ENCODE assay signal across 12 cellular contexts in the genomic region with DNA sequence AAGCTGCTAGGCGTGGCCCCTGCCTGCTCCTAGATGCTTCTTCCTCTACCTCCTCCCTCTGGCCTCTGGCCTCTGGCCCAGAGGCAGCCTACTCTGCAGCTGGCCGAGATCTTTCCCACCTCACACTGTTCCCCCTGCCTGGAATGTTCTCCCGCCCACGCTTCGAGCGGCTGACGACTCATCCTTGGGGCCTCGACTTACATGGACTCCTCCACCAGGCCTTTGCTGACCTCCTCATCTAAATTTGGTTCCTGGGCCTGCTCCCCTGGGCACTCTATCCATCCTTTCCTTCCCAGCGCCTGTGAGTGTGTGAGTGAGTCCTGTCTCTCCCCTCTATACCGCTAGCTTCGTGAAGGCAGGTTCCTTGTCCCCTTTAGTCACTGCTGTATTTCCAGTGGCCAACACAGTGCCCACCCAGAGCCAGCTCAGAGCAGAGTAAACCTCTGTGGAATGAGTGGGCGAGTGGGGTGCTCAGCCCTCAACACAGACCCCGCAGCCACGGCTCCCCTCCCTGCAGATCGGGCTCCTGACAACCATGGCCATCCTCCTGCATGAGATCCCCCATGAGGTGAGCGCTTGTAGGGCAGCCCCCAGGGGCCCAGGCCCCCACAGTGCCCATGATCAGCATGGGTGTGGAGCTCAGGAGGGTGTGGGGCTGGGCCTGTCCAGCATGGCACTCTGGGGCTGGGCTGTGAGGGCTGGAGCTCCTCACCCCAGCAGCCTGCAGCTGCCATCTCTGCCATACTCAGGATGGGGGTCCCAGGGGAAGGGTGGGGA. TPM values are rescaled to one million over a fixed set of nuclear protein-coding genes. Genes with fewer than 3 reads are reported as not detected.
DNase-seq lines count a peak whose midpoint lies in the region; ATAC-seq, FAIRE-seq and TF ChIP-seq lines count a peak whose summit lies in the region.
"Had no signal": no experiment of that assay in that cellular context is flagged by ENCODE, and none has a peak within 500 bp of the region (broad histone marks: within the 10 kb centered on the region; RNA-seq: fewer than 3 reads in every experiment).

No MANE protein-coding gene starts in this region.

- H3K4me1 ChIP-seq in HepG2 (ENCODE audit: insufficient read depth, low read length) (peaks cover 13% of the 10 kb centered on the region), right lobe of liver (peaks cover 0 to 3% (median 0%) of the 10 kb centered on the region in 4 donors), vagina (peaks cover 41% of the 10 kb centered on the region)

- DNase-seq in HepG2 (ENCODE audit: low spot score) (no peak), right lobe of liver (no peak), choroid plexus epithelial cell (ENCODE audit: low read depth) (peak; percentile 59), neural crest cell (ENCODE audit: low read depth, low spot score) (no peak), vagina (ENCODE audit: extremely low spot score in 2 of 2) (no peak), NCI-H82 treated with DMSO at 0.1 percent for 48 hours (lab: John Stamatoyannopoulos, UW; ENCODE audit: unreplicated experiment) (no peak), DMS 273 treated with DMSO at 0.1 percent for 48 hours (lab: John Stamatoyannopoulos, UW) (no peak)
- DNase-seq: C1 segment of cervical spinal cord, NCI-H2171 had no signal

- H2AFZ ChIP-seq in HepG2 (ENCODE audit: low read length): no peak overlapping the region

- H3K9ac ChIP-seq in HepG2 (ENCODE audit: insufficient read depth, low read depth, low read length): no peak overlapping the region

- H3K9me3 Mint-ChIP-seq in neural crest cell: no peaks in the 10 kb centered on the region

- peaks cover 6% of the 10 kb centered on the region for H3K36me3 Mint-ChIP-seq in neural crest cell (ENCODE audit: low read depth)

- H3K27me3 Mint-ChIP-seq in neural crest cell (ENCODE audit: low read depth): no peaks in the 10 kb centered on the region

- TF ChIP-seq EP300 in HepG2 (IDR thresholded peaks at IDR 0.05; ENCODE audit: low read depth in 2 of 2, low read length in 2 of 2) (no peak), HepG2 (CRISPR knock-in tag; IDR thresholded peaks at IDR 0.05; ENCODE audit: borderline replicate concordance) (no peak)

- peak overlapping the region; percentile 73 for H3K4me3 Mint-ChIP-seq in neural crest cell

- ATAC-seq in HepG2 (peak; percentile 3; the same call in 2 of the 3 replicates), right lobe of liver (no peak), HG03378 (IDR thresholded peaks at IDR 0.05; ENCODE audit: unreplicated experiment) (no peak)

- peaks cover 17 to 18% of the 10 kb centered on the region in 2 experiments; a peak in 4 of 5 replicates for H3K36me3 ChIP-seq in HepG2 (replicated peaks in 1 of 2; ENCODE audit: control insufficient read depth in 1 of 2, insufficient read depth in 2 of 2, low read length in 2 of 2)
- peaks cover 0 to 22% (median 4%) of the 10 kb centered on the region in 4 donors for H3K36me3 ChIP-seq in right lobe of liver
- peaks cover 0 to 46% of the 10 kb centered on the region in 2 donors for H3K36me3 ChIP-seq in vagina

- H3K27me3 ChIP-seq in HepG2 (ENCODE audit: control insufficient read depth in 1 of 2, insufficient read depth in 2 of 2, low read length in 2 of 2): no peaks in the 10 kb centered on the region
- no peaks in the 10 kb centered on the region for H3K27me3 ChIP-seq in right lobe of liver
- H3K27me3 ChIP-seq in vagina: no peaks in the 10 kb centered on the region

- BruUV-seq in HepG2 (replicated peaks; lab: Mats Ljungman, UMichigan): no TSS peak

- H3K4me2 ChIP-seq in HepG2 (ENCODE audit: low read depth, low read length): no peak overlapping the region

- no peak overlapping the region for H3K4me3 ChIP-seq in HepG2 (replicated peaks in 1 of 3; ENCODE audit: insufficient read depth in 1 of 3, low read depth in 2 of 3, low read length in 3 of 3)
- no peak overlapping the region for H3K4me3 ChIP-seq in right lobe of liver
- H3K4me3 ChIP-seq in choroid plexus epithelial cell (ENCODE audit: low read depth, low read length): no peak overlapping the region
- H3K4me3 ChIP-seq in vagina: no peak overlapping the region

- 93% methylated on average over 13 of the region's 16 CpGs for WGBS in HepG2 (ENCODE audit: low lambda C conversion rate)
- WGBS in right lobe of liver (ENCODE audit: insufficient coverage, low coverage, low lambda C conversion rate, missing lambda C conversion rate): 66% methylated on average over 4 of the region's 16 CpGs

- no peak overlapping the region for H3K27ac Mint-ChIP-seq in neural crest cell (ENCODE audit: unreplicated experiment)

- POLR2A ChIA-PET in HepG2 (lab: Yijun Ruan, JAX): interaction anchor here (0.7 kb wide), 1 partner anchor 24 kb away, joined by 5 read pairs; no protein-coding TSS in a partner anchor

- no peak for FAIRE-seq in HepG2 (lab: Jason Lieb, UNC)

- TF ChIP-seq RAD21 in HepG2 (CRISPR knock-in tag; IDR thresholded peaks at IDR 0.05): no peak

- H3K9me3 ChIP-seq in HepG2 (ENCODE audit: low read length) (no peaks in the 10 kb centered on the region), right lobe of liver (no peaks in the 10 kb centered on the region), vagina (no peaks in the 10 kb centered on the region)

- H3K27ac ChIP-seq in HepG2 (ENCODE audit: extremely low read length, insufficient read depth, low read length) (no peak overlapping the region), right lobe of liver (no peak overlapping the region), vagina (peak overlapping the region; percentile 79)

- in situ Hi-C loops in HepG2 (cut with HindIII; ENCODE audit: extremely low pct_ligation_motif_present, low pct_unique_long_range_greater_than_20kb): no loop called here

- TF ChIP-seq CTCF in HepG2 (CRISPR knock-in tag; IDR thresholded peaks at IDR 0.05): no peak
- TF ChIP-seq CTCF in right lobe of liver (IDR thresholded peaks at IDR 0.05): no peak
- no peak for TF ChIP-seq CTCF in choroid plexus epithelial cell (conservative IDR thresholded peaks at IDR 0.05; ENCODE audit: low read depth, low read length)
- TF ChIP-seq CTCF in neural crest cell (conservative IDR thresholded peaks at IDR 0.05): no peak
- TF ChIP-seq CTCF in vagina (IDR thresholded peaks at IDR 0.05): no peak

- intact Hi-C loops in HepG2 (cut with micrococcal nuclease; ENCODE audit: unreplicated experiment) (no loop called here), right lobe of liver (cut with DNase I) (no loop called here), vagina (cut with DNase I) (no loop called here)

- CTCF ChIA-PET in HepG2 (lab: Yijun Ruan, JAX; ENCODE audit: low intra/inter-chr PET ratio, low total read pairs): no interaction called here

- H3K4me1 Mint-ChIP-seq in neural crest cell: peaks cover 4% of the 10 kb centered on the region

- no peak for TF ChIP-seq POLR2A in HepG2 (IDR thresholded peaks at IDR 0.05; ENCODE audit: insufficient read depth in 1 of 2, low read depth in 2 of 2, low read length in 2 of 2)
- TF ChIP-seq POLR2A in right lobe of liver (IDR thresholded peaks at IDR 0.05): no peak
- TF ChIP-seq POLR2A in vagina (IDR thresholded peaks at IDR 0.05): no peak

- H3K79me2 ChIP-seq in HepG2 (ENCODE audit: insufficient read depth, low read length): peaks cover 4% of the 10 kb centered on the region

- no peaks in the 10 kb centered on the region for H4K20me1 ChIP-seq in HepG2 (ENCODE audit: insufficient read depth, low read length)

RNA-seq across cellular contexts. Expression of a gene that starts 5.7 kb away (rescaled TPM):
- total RNA-seq in HepG2 (2016; rRNA removed; fragmentation: Illumina TruSeq; extraction: Trizol) (7.2 and 15.3 TPM in 2 replicates), right lobe of liver (10 to 100 TPM in 5 of 6 experiments, 1 to 10 TPM in 1; 9.8 to 21.2 (median 13.1) TPM), neural crest cell (34.5 and 36.0 TPM in 2 replicates), vagina (53.5 TPM)
- total RNA-seq in HepG2 (2016; cell fraction: cytosol; rRNA removed; fragmentation: Illumina TruSeq; extraction: Trizol; ENCODE audit: low read depth): 5.8 and 6.7 TPM in 2 replicates
- 5.9 and 15.1 TPM in 2 replicates for total RNA-seq in HepG2 (2016; cell fraction: insoluble cytoplasmic fraction; rRNA removed; fragmentation: Illumina TruSeq; extraction: Trizol)
- total RNA-seq in HepG2 (2016; cell fraction: membrane; rRNA removed; fragmentation: Illumina TruSeq; extraction: Trizol): 12.4 and 12.8 TPM in 2 replicates
- 13.7 and 15.1 TPM in 2 replicates for total RNA-seq in HepG2 (2016; cell fraction: nucleus; rRNA removed; fragmentation: Illumina TruSeq; extraction: Trizol)
- 30.5 and 40.7 TPM in 2 replicates for polyA plus RNA-seq in HepG2 (2011; rRNA removed)
- polyA plus RNA-seq in HepG2 (2011; cell fraction: cytosol; rRNA removed): 23.0 and 34.8 TPM in 2 replicates
- polyA plus RNA-seq in HepG2 (2011; cell fraction: nucleus; rRNA removed): 143 and 176 TPM in 2 replicates
- polyA plus RNA-seq in HepG2 (2012): 13.2 and 20.5 TPM in 2 replicates
- polyA plus RNA-seq in HepG2 (2016; cell fraction: cytosol; fragmentation: Illumina TruSeq; extraction: Trizol; ENCODE audit: low read depth): 9.4 and 9.7 TPM in 2 replicates
- polyA plus RNA-seq in HepG2 (2016; cell fraction: insoluble cytoplasmic fraction; fragmentation: Illumina TruSeq; extraction: Trizol; ENCODE audit: low read depth): 6.9 and 7.7 TPM in 2 replicates
- polyA plus RNA-seq in HepG2 (2016; cell fraction: membrane; fragmentation: Illumina TruSeq; extraction: Trizol; ENCODE audit: low read depth): 11.6 and 15.3 TPM in 2 replicates
- polyA plus RNA-seq in HepG2 (2016; cell fraction: nucleus; fragmentation: Illumina TruSeq; extraction: Trizol; ENCODE audit: insufficient read depth, low read depth): 31.2 and 34.6 TPM in 2 replicates
- polyA minus RNA-seq in HepG2 (2011; rRNA and poly(A)+ RNA removed; ENCODE audit: low replicate concordance): 14.8 and 27.8 TPM in 2 replicates
- 8.2 and 8.5 TPM in 2 replicates for polyA minus RNA-seq in HepG2 (2011; cell fraction: cytosol; rRNA and poly(A)+ RNA removed)
- polyA minus RNA-seq in HepG2 (2011; cell fraction: nucleus; rRNA and poly(A)+ RNA removed): 15.2 and 17.7 TPM in 2 replicates

RNA-seq across cellular contexts. Expression of a gene that starts 12.1 kb away (rescaled TPM):
- 214 and 279 TPM in 2 replicates for total RNA-seq in HepG2 (2016; rRNA removed; fragmentation: Illumina TruSeq; extraction: Trizol)
- 50.9 and 53.3 TPM in 2 replicates for total RNA-seq in HepG2 (2016; cell fraction: cytosol; rRNA removed; fragmentation: Illumina TruSeq; extraction: Trizol; ENCODE audit: low read depth)
- total RNA-seq in HepG2 (2016; cell fraction: insoluble cytoplasmic fraction; rRNA removed; fragmentation: Illumina TruSeq; extraction: Trizol): 219 and 288 TPM in 2 replicates
- total RNA-seq in HepG2 (2016; cell fraction: membrane; rRNA removed; fragmentation: Illumina TruSeq; extraction: Trizol): 67.5 and 75.1 TPM in 2 replicates
- 86.3 and 92.9 TPM in 2 replicates for total RNA-seq in HepG2 (2016; cell fraction: nucleus; rRNA removed; fragmentation: Illumina TruSeq; extraction: Trizol)
- 66.7 and 75.8 TPM in 2 replicates for polyA plus RNA-seq in HepG2 (2011; rRNA removed)
- 95.2 and 102 TPM in 2 replicates for polyA plus RNA-seq in HepG2 (2011; cell fraction: cytosol; rRNA removed)
- polyA plus RNA-seq in HepG2 (2011; cell fraction: nucleus; rRNA removed): 41.7 and 44.9 TPM in 2 replicates
- 71.8 and 98.0 TPM in 2 replicates for polyA plus RNA-seq in HepG2 (2012)
- 52.7 and 54.7 TPM in 2 replicates for polyA plus RNA-seq in HepG2 (2016; cell fraction: cytosol; fragmentation: Illumina TruSeq; extraction: Trizol; ENCODE audit: low read depth)
- polyA plus RNA-seq in HepG2 (2016; cell fraction: insoluble cytoplasmic fraction; fragmentation: Illumina TruSeq; extraction: Trizol; ENCODE audit: low read depth): 298 and 314 TPM in 2 replicates
- polyA plus RNA-seq in HepG2 (2016; cell fraction: membrane; fragmentation: Illumina TruSeq; extraction: Trizol; ENCODE audit: low read depth): 58.7 and 63.6 TPM in 2 replicates
- polyA plus RNA-seq in HepG2 (2016; cell fraction: nucleus; fragmentation: Illumina TruSeq; extraction: Trizol; ENCODE audit: insufficient read depth, low read depth): 117 and 127 TPM in 2 replicates
- 52.6 and 310 TPM in 2 replicates for polyA minus RNA-seq in HepG2 (2011; rRNA and poly(A)+ RNA removed; ENCODE audit: low replicate concordance)
- 39.1 and 44.3 TPM in 2 replicates for polyA minus RNA-seq in HepG2 (2011; cell fraction: cytosol; rRNA and poly(A)+ RNA removed)
- polyA minus RNA-seq in HepG2 (2011; cell fraction: nucleus; rRNA and poly(A)+ RNA removed): 51.1 and 58.3 TPM in 2 replicates
- 10 to 100 TPM; 52.5 to 98.1 (median 63.3) TPM for total RNA-seq in right lobe of liver
- total RNA-seq in neural crest cell: 197 and 205 TPM in 2 replicates
- 89.6 TPM for total RNA-seq in vagina

RNA-seq across cellular contexts. Expression of a gene that starts 34.8 kb away (rescaled TPM):
- 0.60 and 1.2 TPM in 2 replicates for total RNA-seq in HepG2 (2016; rRNA removed; fragmentation: Illumina TruSeq; extraction: Trizol)
- total RNA-seq in HepG2 (2016; cell fraction: cytosol; rRNA removed; fragmentation: Illumina TruSeq; extraction: Trizol; ENCODE audit: low read depth): 0.91 and 1.4 TPM in 2 replicates
- total RNA-seq in HepG2 (2016; cell fraction: insoluble cytoplasmic fraction; rRNA removed; fragmentation: Illumina TruSeq; extraction: Trizol): 1.0 and 1.7 TPM in 2 replicates
- 1.2 and 1.4 TPM in 2 replicates for total RNA-seq in HepG2 (2016; cell fraction: membrane; rRNA removed; fragmentation: Illumina TruSeq; extraction: Trizol)
- 0.72 and 1.2 TPM in 2 replicates for total RNA-seq in HepG2 (2016; cell fraction: nucleus; rRNA removed; fragmentation: Illumina TruSeq; extraction: Trizol)
- 0.15 and 0.40 TPM in 2 replicates for polyA plus RNA-seq in HepG2 (2011; rRNA removed)
- 0.13 and 0.14 TPM in 2 replicates for polyA plus RNA-seq in HepG2 (2011; cell fraction: cytosol; rRNA removed)
- 0.77 and 1.1 TPM in 2 replicates for polyA plus RNA-seq in HepG2 (2011; cell fraction: nucleus; rRNA removed)
- 0.79 and 0.80 TPM in 2 replicates for polyA plus RNA-seq in HepG2 (2012)
- 0.51 and 1.2 TPM in 2 replicates for polyA plus RNA-seq in HepG2 (2016; cell fraction: cytosol; fragmentation: Illumina TruSeq; extraction: Trizol; ENCODE audit: low read depth)
- 0.83 and 0.93 TPM in 2 replicates for polyA plus RNA-seq in HepG2 (2016; cell fraction: insoluble cytoplasmic fraction; fragmentation: Illumina TruSeq; extraction: Trizol; ENCODE audit: low read depth)
- 0.44 TPM in 1 of 2 replicates, not detected in the other for polyA plus RNA-seq in HepG2 (2016; cell fraction: membrane; fragmentation: Illumina TruSeq; extraction: Trizol; ENCODE audit: low read depth)
- polyA plus RNA-seq in HepG2 (2016; cell fraction: nucleus; fragmentation: Illumina TruSeq; extraction: Trizol; ENCODE audit: insufficient read depth, low read depth): 2.3 and 3.6 TPM in 2 replicates
- 0.16 and 0.64 TPM in 2 replicates for polyA minus RNA-seq in HepG2 (2011; rRNA and poly(A)+ RNA removed; ENCODE audit: low replicate concordance)
- not detected in 2 replicates for polyA minus RNA-seq in HepG2 (2011; cell fraction: cytosol; rRNA and poly(A)+ RNA removed)
- polyA minus RNA-seq in HepG2 (2011; cell fraction: nucleus; rRNA and poly(A)+ RNA removed): 0.75 and 1.2 TPM in 2 replicates
- under 1 TPM in 3 of 6 experiments, not detected in 3; 0.15 to 0.49 (median 0.25) TPM for total RNA-seq in right lobe of liver
- 0.16 and 0.50 TPM in 2 replicates for total RNA-seq in neural crest cell
- not detected for total RNA-seq in vagina
- total RNA-seq: epithelial cell of proximal tubule had no signal

RNA-seq across cellular contexts. Expression of a gene that starts 35.7 kb away (rescaled TPM):
- total RNA-seq in HepG2 (2016; rRNA removed; fragmentation: Illumina TruSeq; extraction: Trizol): not detected in 2 replicates
- total RNA-seq in HepG2 (2016; cell fraction: cytosol; rRNA removed; fragmentation: Illumina TruSeq; extraction: Trizol; ENCODE audit: low read depth): not detected in 2 replicates
- not detected in 2 replicates for total RNA-seq in HepG2 (2016; cell fraction: insoluble cytoplasmic fraction; rRNA removed; fragmentation: Illumina TruSeq; extraction: Trizol)
- not detected in 2 replicates for total RNA-seq in HepG2 (2016; cell fraction: membrane; rRNA removed; fragmentation: Illumina TruSeq; extraction: Trizol)
- total RNA-seq in HepG2 (2016; cell fraction: nucleus; rRNA removed; fragmentation: Illumina TruSeq; extraction: Trizol): not detected in 2 replicates
- polyA plus RNA-seq in HepG2 (2011; rRNA removed): not detected in 2 replicates
- not detected in 2 replicates for polyA plus RNA-seq in HepG2 (2011; cell fraction: cytosol; rRNA removed)
- polyA plus RNA-seq in HepG2 (2011; cell fraction: nucleus; rRNA removed): not detected in 2 replicates
- polyA plus RNA-seq in HepG2 (2012): not detected in 2 replicates
- polyA plus RNA-seq in HepG2 (2016; cell fraction: cytosol; fragmentation: Illumina TruSeq; extraction: Trizol; ENCODE audit: low read depth): not detected in 2 replicates
- polyA plus RNA-seq in HepG2 (2016; cell fraction: insoluble cytoplasmic fraction; fragmentation: Illumina TruSeq; extraction: Trizol; ENCODE audit: low read depth): not detected in 2 replicates
- polyA plus RNA-seq in HepG2 (2016; cell fraction: membrane; fragmentation: Illumina TruSeq; extraction: Trizol; ENCODE audit: low read depth): not detected in 2 replicates
- polyA plus RNA-seq in HepG2 (2016; cell fraction: nucleus; fragmentation: Illumina TruSeq; extraction: Trizol; ENCODE audit: insufficient read depth, low read depth): not detected in 2 replicates
- polyA minus RNA-seq in HepG2 (2011; rRNA and poly(A)+ RNA removed; ENCODE audit: low replicate concordance): 0.61 and 0.70 TPM in 2 replicates
- polyA minus RNA-seq in HepG2 (2011; cell fraction: cytosol; rRNA and poly(A)+ RNA removed): not detected in 2 replicates
- not detected in 2 replicates for polyA minus RNA-seq in HepG2 (2011; cell fraction: nucleus; rRNA and poly(A)+ RNA removed)
- 10 to 100 TPM in 3 of 6 experiments, 1 to 10 TPM in 3; 7.5 to 29.1 (median 10.1) TPM for total RNA-seq in right lobe of liver
- not detected in 2 replicates for total RNA-seq in neural crest cell
- total RNA-seq in vagina: 15.5 TPM
- total RNA-seq: epithelial cell of proximal tubule; T-helper 1 cell treated with Interleukin-12 subunit alpha and Interleukin-12 subunit beta and Interleukin-4 antibody, amounts not matched to agents 30 ng/mL and 1 ng/mL, for 36 hours had no signal
